ENCODE assay signal across 27 cellular contexts in the genomic region with DNA sequence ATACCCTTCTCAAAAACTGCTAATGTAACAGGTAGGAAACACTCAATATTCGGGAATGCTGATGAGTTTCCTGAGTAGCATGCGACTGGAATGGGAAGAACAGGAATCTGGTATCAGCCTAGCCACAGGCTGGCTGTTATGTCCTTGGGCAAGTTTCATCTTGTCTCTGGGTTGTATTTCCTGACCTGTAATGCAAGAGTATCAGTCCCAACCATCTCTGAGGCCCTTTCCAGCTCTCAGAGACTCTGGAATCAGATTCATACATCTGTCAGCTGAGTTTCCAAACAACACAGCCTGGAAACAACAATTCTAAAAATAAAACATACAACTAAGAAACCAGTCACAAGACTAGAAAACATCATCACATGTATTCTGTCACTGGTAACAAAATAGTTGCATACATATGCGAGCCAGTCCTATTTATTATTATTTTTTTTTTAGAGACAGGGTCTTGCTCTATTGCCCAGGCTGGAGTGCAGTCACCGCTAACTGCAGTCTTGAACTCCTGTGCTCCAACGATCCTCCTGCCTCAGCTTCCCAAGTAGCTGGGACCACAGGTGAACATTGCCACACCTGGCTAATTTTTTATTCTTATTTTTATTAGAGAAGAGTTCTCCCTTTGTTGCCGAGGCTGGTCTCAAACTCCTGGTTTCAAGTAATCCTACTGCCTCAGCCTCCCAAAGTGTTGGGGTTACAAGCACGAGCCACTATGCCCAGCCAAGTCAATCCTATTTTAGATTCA. TPM values are rescaled to one million over a fixed set of nuclear protein-coding genes. Genes with fewer than 3 reads are reported as not detected.
DNase-seq lines count a peak whose midpoint lies in the region; ATAC-seq, FAIRE-seq and TF ChIP-seq lines count a peak whose summit lies in the region.
"Had no signal": no experiment of that assay in that cellular context is flagged by ENCODE, and none has a peak within 500 bp of the region (broad histone marks: within the 10 kb centered on the region; RNA-seq: fewer than 3 reads in every experiment).

No MANE protein-coding gene starts in this region.

- H3K79me2 ChIP-seq in K562 (ENCODE audit: control insufficient read depth, insufficient read depth, low read length) (no peaks in the 10 kb centered on the region), keratinocyte (ENCODE audit: control insufficient read depth, insufficient read depth, low read length) (no peaks in the 10 kb centered on the region)

- H4K20me1 ChIP-seq in K562 (replicated peaks; ENCODE audit: control insufficient read depth, insufficient read depth, low read length) (no peaks in the 10 kb centered on the region), keratinocyte (ENCODE audit: control insufficient read depth, extremely low read depth, insufficient read depth, low read length) (no peaks in the 10 kb centered on the region)

- CTCF ChIA-PET in K562 (lab: Yijun Ruan, JAX; ENCODE audit: low intra/inter-chr PET ratio) = interaction anchor here (0.6 kb wide), 1 partner anchor 1447 kb away, joined by 3 read pairs; no protein-coding TSS in a partner anchor
- CTCF ChIA-PET in activated CD4-positive, alpha-beta memory T cell treated with anti-CD3 and anti-CD28 coated beads for 36 hours (lab: Charles Lee) = no interaction called here

- no peak for TF ChIP-seq EP300 in K562 (IDR thresholded peaks at IDR 0.05; ENCODE audit: low read length)

- in situ Hi-C loops in K562 (cut with MboI) = loop anchor here (5.0 to 25.0 kb wide), 4 partner anchors 407 to 1994 kb away; partner anchors contain the start of gene SLC35B3

- no TSS peak for BruUV-seq in K562 (replicated peaks; lab: Mats Ljungman, UMichigan)

- H3K36me3 ChIP-seq in K562 (ENCODE audit: control insufficient read depth, insufficient read depth, low read length) = no peaks in the 10 kb centered on the region
- no peaks in the 10 kb centered on the region for H3K36me3 ChIP-seq in keratinocyte (ENCODE audit: control insufficient read depth in 2 of 2, extremely low read depth in 1 of 2, insufficient read depth in 2 of 2, low read length in 2 of 2)
- H3K36me3 ChIP-seq in left lung = no peaks in the 10 kb centered on the region
- H3K36me3 ChIP-seq: right lobe of liver had no signal

- H3K4me1 ChIP-seq in K562 (replicated peaks in 1 of 2; ENCODE audit: control insufficient read depth in 2 of 2, insufficient read depth in 2 of 2, low read length in 2 of 2) (peaks cover 0 to 8% of the 10 kb centered on the region in 2 experiments; a peak in 2 of 5 replicates), keratinocyte (ENCODE audit: control insufficient read depth, extremely low read depth, insufficient read depth, low read length) (peaks cover 80% of the 10 kb centered on the region), left lung (peaks cover 0 to 4% of the 10 kb centered on the region in 2 donors)

- 30% methylated on average over 7 of the region's 7 CpGs for WGBS in K562 (ENCODE audit: insufficient coverage, low coverage, missing lambda C conversion rate)

- dilution Hi-C loops in keratinocyte (cut with MboI; ENCODE audit: extremely low pct_ligation_motif_present, low sequenced_read_pairs) = no loop called here

- DNase-seq in ELF-1 (ENCODE audit: low read depth, low spot score) = peak; percentile 72
- peak; percentile 39 for DNase-seq in NCI-H226
- no peak for DNase-seq in K562 (ENCODE audit: extremely low read depth in 1 of 4, low spot score in 3 of 4)
- peak; percentile 97 for DNase-seq in keratinocyte (ENCODE audit: low read depth, low spot score)
- no peak for DNase-seq in NCI-H1048 (lab: John Stamatoyannopoulos, UW)
- no peak for DNase-seq in activated CD4-positive, alpha-beta memory T cell treated with anti-CD3 and anti-CD28 coated beads for 36 hours
- no peak for DNase-seq in left lung
- DNase-seq: activated CD4-positive, alpha-beta T cell treated with anti-CD3 and anti-CD28 coated beads, Interleukin-2, amount 50 U/mL, for 48 hours; activated gamma-delta T cell; GDM1; hypothalamus; KG1; naive thymus-derived CD4-positive, alpha-beta T cell; NCI-H1092; NCI-H2107; NCI-H524 treated with DMSO at 0.1 percent for 48 hours; right lobe of liver; SIG-M5; stimulated activated CD4-positive, alpha-beta T cell treated with anti-CD3 and anti-CD28 coated beads, Interleukin-15, amount 100 ng/mL, for 24 hours had no signal

- POLR2A ChIA-PET in K562 (lab: Yijun Ruan, JAX) = interaction anchor here (0.6 kb wide), 1 partner anchor 159 kb away, joined by 3 read pairs; no protein-coding TSS in a partner anchor
- POLR2A ChIA-PET in activated CD4-positive, alpha-beta memory T cell treated with anti-CD3 and anti-CD28 coated beads for 36 hours (lab: Charles Lee) = no interaction called here

- TF ChIP-seq POLR2A in K562 (conservative IDR thresholded peaks at IDR 0.05) = no peak

- H3K4me3 ChIP-seq in K562 (no peak overlapping the region), keratinocyte (ENCODE audit: control insufficient read depth in 2 of 3, extremely low read depth in 1 of 3, insufficient read depth in 2 of 3, low read depth in 1 of 3, low read length in 3 of 3) (peak overlapping the region in 1 of 3 experiments; percentile 10), left lung (no peak overlapping the region)
- H3K4me3 ChIP-seq: coronary artery, right lobe of liver had no signal

- no peak for TF ChIP-seq CTCF in K562 (IDR thresholded peaks at IDR 0.05 in 2 of 3, conservative IDR thresholded peaks at IDR 0.05 in 1 of 3; ENCODE audit: insufficient read depth in 2 of 3, low read depth in 1 of 3, low read length in 3 of 3)
- TF ChIP-seq CTCF in keratinocyte (optimal IDR thresholded peaks at IDR 0.05 in 1 of 3, IDR thresholded peaks at IDR 0.05 in 1 of 3, conservative IDR thresholded peaks at IDR 0.05 in 1 of 3; ENCODE audit: extremely low read depth in 1 of 3, insufficient read depth in 2 of 3, low read length in 3 of 3) = no peak
- no peak for TF ChIP-seq CTCF in left lung (IDR thresholded peaks at IDR 0.05)

- FAIRE-seq in K562 (lab: Jason Lieb, UNC) (no peak), keratinocyte (lab: Jason Lieb, UNC) (peak; percentile 91)
- FAIRE-seq: D721Med, endometrium, islet of Langerhans had no signal

- peaks cover 12% of the 10 kb centered on the region for H3K4me1 Mint-ChIP-seq in activated CD4-positive, alpha-beta memory T cell treated with anti-CD3 and anti-CD28 coated beads for 36 hours (ENCODE audit: low read depth)

- H3K27me3 ChIP-seq in K562 (ENCODE audit: control insufficient read depth in 2 of 2, insufficient read depth in 2 of 2, low read length in 2 of 2) (no peaks in the 10 kb centered on the region), keratinocyte (ENCODE audit: control insufficient read depth, extremely low read depth, insufficient read depth, low read length) (no peaks in the 10 kb centered on the region), left lung (peaks cover 12 to 67% of the 10 kb centered on the region in 2 donors)
- H3K27me3 ChIP-seq: right lobe of liver had no signal

- TF ChIP-seq RAD21 in K562 (CRISPR knock-in tag; conservative IDR thresholded peaks at IDR 0.05 in 1 of 2, IDR thresholded peaks at IDR 0.05 in 1 of 2) = no peak

- H2AFZ ChIP-seq in K562 (ENCODE audit: low read depth, low read length) (no peak overlapping the region), keratinocyte (ENCODE audit: control insufficient read depth, low read length) (no peak overlapping the region)

- H3K9me3 ChIP-seq in K562 (replicated peaks; ENCODE audit: control insufficient read depth, insufficient read depth, low read depth, low read length) = no peaks in the 10 kb centered on the region
- H3K9me3 ChIP-seq in keratinocyte (ENCODE audit: control insufficient read depth, low read depth, low read length) = no peaks in the 10 kb centered on the region
- H3K9me3 ChIP-seq in left lung = no peaks in the 10 kb centered on the region
- H3K9me3 ChIP-seq: right lobe of liver had no signal

- H3K9ac ChIP-seq in K562 (ENCODE audit: insufficient read depth in 1 of 2, low read depth in 2 of 2, low read length in 2 of 2) = no peak overlapping the region
- peak overlapping the region; percentile 81 for H3K9ac ChIP-seq in keratinocyte (ENCODE audit: control insufficient read depth, extremely low read depth, insufficient read depth, low read length)

- intact Hi-C loops in K562 (cut with micrococcal nuclease) (no loop called here), left lung (cut with DNase I) (loop anchor here in 1 of 2 donors (10.0 kb wide), 1 partner anchor 1447 kb away; no protein-coding TSS in a partner anchor)
- intact Hi-C loops in activated CD4-positive, alpha-beta memory T cell treated with anti-CD3 and anti-CD28 coated beads for 36 hours (cut with micrococcal nuclease) = no loop called here

- H3K9me1 ChIP-seq in K562 (ENCODE audit: control insufficient read depth, insufficient read depth, low read length) = no peaks in the 10 kb centered on the region
- no peaks in the 10 kb centered on the region for H3K9me1 ChIP-seq in keratinocyte (ENCODE audit: control insufficient read depth, extremely low read depth, insufficient read depth, low read length)

- no peak overlapping the region for H3K4me2 ChIP-seq in K562 (ENCODE audit: insufficient read depth, low read length)
- H3K4me2 ChIP-seq in keratinocyte (ENCODE audit: control insufficient read depth, extremely low read depth, insufficient read depth, low read depth, low read length) = peak overlapping the region; percentile 76

- H3K4me3 Mint-ChIP-seq in activated CD4-positive, alpha-beta memory T cell treated with anti-CD3 and anti-CD28 coated beads for 36 hours = no peak overlapping the region
- H3K4me3 Mint-ChIP-seq: memory B cell; naive thymus-derived CD4-positive, alpha-beta T cell had no signal

- H3K27me3 Mint-ChIP-seq in activated CD4-positive, alpha-beta memory T cell treated with anti-CD3 and anti-CD28 coated beads for 36 hours = peaks cover 34% of the 10 kb centered on the region

- H3K27ac Mint-ChIP-seq in activated CD4-positive, alpha-beta memory T cell treated with anti-CD3 and anti-CD28 coated beads for 36 hours = no peak overlapping the region
- H3K27ac Mint-ChIP-seq: memory B cell; naive thymus-derived CD4-positive, alpha-beta T cell had no signal

- no peaks in the 10 kb centered on the region for H3K36me3 Mint-ChIP-seq in activated CD4-positive, alpha-beta memory T cell treated with anti-CD3 and anti-CD28 coated beads for 36 hours
- H3K36me3 Mint-ChIP-seq: memory B cell; naive thymus-derived CD4-positive, alpha-beta T cell had no signal

- ATAC-seq in K562 (no peak), left lung (no peak), HG03457 (IDR thresholded peaks at IDR 0.05; ENCODE audit: unreplicated experiment) (no peak)
- ATAC-seq: naive thymus-derived CD4-positive, alpha-beta T cell; right lobe of liver had no signal

- no peaks in the 10 kb centered on the region for H3K9me3 Mint-ChIP-seq in activated CD4-positive, alpha-beta memory T cell treated with anti-CD3 and anti-CD28 coated beads for 36 hours

- H3K27ac ChIP-seq in K562 (ENCODE audit: extremely low read depth, low read depth, low read length) (no peak overlapping the region), keratinocyte (ENCODE audit: control insufficient read depth, insufficient read depth, low read length) (peak overlapping the region; percentile 94), left lung (no peak overlapping the region)
- H3K27ac ChIP-seq: C4-2B, coronary artery, right lobe of liver, VCaP had no signal

RNA-seq across cellular contexts. Expression of gene TFAP2A, which starts 16.7 kb away (rescaled TPM):
- 0.51 and 0.55 TPM in 2 replicates for total RNA-seq in K562 (2011; cell fraction: chromatin; rRNA removed; ENCODE audit: low replicate concordance)
- 0.33 TPM in 1 of 2 replicates, not detected in the other for total RNA-seq in K562 (2011; cell fraction: nucleolus; rRNA removed)
- 0.29 and 0.61 TPM in 2 replicates for total RNA-seq in K562 (2011; cell fraction: nucleoplasm; rRNA removed)
- total RNA-seq in K562 (2014; rRNA removed) (0.33 TPM in 1 of 2 replicates, not detected in the other), K562 (2014; rRNA removed; fragmentation: Illumina TruSeq; extraction: Trizol) (0.18 TPM in 1 of 2 replicates, not detected in the other), K562 (2015; rRNA removed; fragmentation: Illumina TruSeq; extraction: Trizol) (0.11 and 0.22 TPM in 2 replicates), K562 (2021) (0.40 and 0.53 TPM in 2 replicates), left lung (under 1 TPM; 0.73 to 0.97 TPM)
- polyA plus RNA-seq in K562 (2011; rRNA removed) (0.15 and 0.17 TPM in 2 replicates), K562 (2014; fragmentation: Illumina TruSeq; extraction: Trizol) (0.37 and 0.54 TPM in 2 replicates), K562 (2014; fragmentation: Nextera tagmentation; extraction: Ambion mirVana) (under 1 TPM; 0.14 to 0.20 TPM), K562 (2014; rRNA removed) (0.15 and 0.36 TPM in 2 replicates), keratinocyte (25.5 to 30.2 TPM (median 27.7 TPM) in 3 replicates)
- polyA plus RNA-seq in K562 (2011; cell fraction: cytosol; rRNA removed) = 0.19 and 0.22 TPM in 2 replicates
- polyA plus RNA-seq in K562 (2011; cell fraction: nucleus; rRNA removed) = 0.24 and 0.46 TPM in 2 replicates
- 0.29 and 0.42 TPM in 2 replicates for polyA plus RNA-seq in K562 (2012)
- 0.12 and 0.28 TPM in 2 replicates for polyA minus RNA-seq in K562 (2011; rRNA and poly(A)+ RNA removed)
- polyA minus RNA-seq in K562 (2011; cell fraction: cytosol; rRNA and poly(A)+ RNA removed) = 1.0 and 3.5 TPM in 2 replicates
- polyA minus RNA-seq in K562 (2011; cell fraction: nucleus; rRNA and poly(A)+ RNA removed) = 0.40 and 0.56 TPM in 2 replicates
- 88.1 TPM for polyA plus RNA-seq in keratinocyte (2011; ENCODE audit: low read depth)
- polyA plus RNA-seq in keratinocyte (2011; cell fraction: cytosol; rRNA removed) = 28.5 and 39.0 TPM in 2 replicates
- polyA plus RNA-seq in keratinocyte (2011; cell fraction: nucleus; rRNA removed) = 104 and 128 TPM in 2 replicates
- 64.1 and 117 TPM in 2 replicates for polyA plus RNA-seq in keratinocyte (2012; ENCODE audit: low replicate concordance)
- 26.9 to 42.3 TPM (median 32.3 TPM) in 3 replicates for polyA minus RNA-seq in keratinocyte
- 55.2 TPM for polyA minus RNA-seq in keratinocyte (2011; cell fraction: cytosol; rRNA and poly(A)+ RNA removed)
- polyA minus RNA-seq in keratinocyte (2011; cell fraction: nucleus; rRNA and poly(A)+ RNA removed) = 65.1 and 87.0 TPM in 2 replicates
- under 1 TPM in 1 of 2 experiments, not detected in 1; 0.21 TPM for total RNA-seq in activated CD4-positive, alpha-beta memory T cell treated with anti-CD3 and anti-CD28 coated beads for 36 hours
- total RNA-seq: naive thymus-derived CD4-positive, alpha-beta T cell had no signal
- polyA plus RNA-seq: naive thymus-derived CD4-positive, alpha-beta T cell had no signal

Comparison
In these comparisons a context has a peak if more than half of its experiments do, and no peak if none do; other contexts are left out.
1. DNase-seq: peak in ELF-1 (single experiment), NCI-H226 (single experiment) and keratinocyte (single experiment); none in K562 (0 of 4), NCI-H1048 (single experiment), activated CD4-positive, alpha-beta memory T cell treated with anti-CD3 and anti-CD28 coated beads for 36 hours (single experiment) and left lung (0 of 2).